1 cellular context compared by ENCODE assay signal in genomic region chr19:8390617-8390981, GRCh38.
TF ChIP-seq lines count a peak whose summit lies in the region.

No MANE protein-coding gene starts in this region.

TF ChIP-seq in GM12878, 131 proteins besides CTCF, POLR2A, EP300 and RAD21:
- TF ChIP-seq, protein P1, sequence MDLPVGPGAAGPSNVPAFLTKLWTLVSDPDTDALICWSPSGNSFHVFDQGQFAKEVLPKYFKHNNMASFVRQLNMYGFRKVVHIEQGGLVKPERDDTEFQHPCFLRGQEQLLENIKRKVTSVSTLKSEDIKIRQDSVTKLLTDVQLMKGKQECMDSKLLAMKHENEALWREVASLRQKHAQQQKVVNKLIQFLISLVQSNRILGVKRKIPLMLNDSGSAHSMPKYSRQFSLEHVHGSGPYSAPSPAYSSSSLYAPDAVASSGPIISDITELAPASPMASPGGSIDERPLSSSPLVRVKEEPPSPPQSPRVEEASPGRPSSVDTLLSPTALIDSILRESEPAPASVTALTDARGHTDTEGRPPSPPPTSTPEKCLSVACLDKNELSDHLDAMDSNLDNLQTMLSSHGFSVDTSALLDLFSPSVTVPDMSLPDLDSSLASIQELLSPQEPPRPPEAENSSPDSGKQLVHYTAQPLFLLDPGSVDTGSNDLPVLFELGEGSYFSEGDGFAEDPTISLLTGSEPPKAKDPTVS (IDR thresholded peaks at IDR 0.05; ENCODE audit: low read depth, low read length) = no peak
- TF ChIP-seq JUND (IDR thresholded peaks at IDR 0.05; ENCODE audit: low read depth, low read length) (no peak), E4F1 (IDR thresholded peaks at IDR 0.05; ENCODE audit: borderline replicate concordance, partially characterized antibody) (no peak), ATF2 (IDR thresholded peaks at IDR 0.05; ENCODE audit: low read length) (no peak), CBX3 (IDR thresholded peaks at IDR 0.05; ENCODE audit: borderline replicate concordance, low read depth) (no peak), YY1 (IDR thresholded peaks at IDR 0.05; ENCODE audit: low read depth, low read length) (0 out of 2 replicates have a peak, but pooled peaks have one; percentile 3), ETV6 (conservative IDR thresholded peaks at IDR 0.05 in 1 of 2, IDR thresholded peaks at IDR 0.05 in 1 of 2; ENCODE audit: borderline replicate concordance in 1 of 2, low read depth in 1 of 2) (no peak), ASH2L (IDR thresholded peaks at IDR 0.05; ENCODE audit: borderline replicate concordance, low read depth) (no peak), STAT3 (IDR thresholded peaks at IDR 0.05; ENCODE audit: low read depth, low read length) (no peak), ZNF384 (IDR thresholded peaks at IDR 0.05; ENCODE audit: borderline replicate concordance, low read depth, low read length) (no peak), RCOR1 (conservative IDR thresholded peaks at IDR 0.05; ENCODE audit: low read depth, low read length) (no peak), ZNF622 (IDR thresholded peaks at IDR 0.05) (no peak), MYB (IDR thresholded peaks at IDR 0.05; ENCODE audit: borderline replicate concordance, low read depth, low read length) (no peak), MXI1 (IDR thresholded peaks at IDR 0.05; ENCODE audit: low read depth, low read length) (no peak), CBX5 (IDR thresholded peaks at IDR 0.05; ENCODE audit: low read depth) (no peak), RBBP5 (conservative IDR thresholded peaks at IDR 0.05) (no peak), RFX5 (IDR thresholded peaks at IDR 0.05; ENCODE audit: low read depth, low read length) (0 out of 2 replicates have a peak, but pooled peaks have one; percentile 25), TARDBP (IDR thresholded peaks at IDR 0.05; ENCODE audit: borderline replicate concordance) (no peak), SP1 (IDR thresholded peaks at IDR 0.05; ENCODE audit: low read depth, low read length) (peak; percentile 74), HDGF (IDR thresholded peaks at IDR 0.05) (peak; percentile 65; the same call in 1 of the 2 replicates), IKZF1 (conservative IDR thresholded peaks at IDR 0.05) (peak; percentile 27; the same call in 1 of the 2 replicates), RB1 (IDR thresholded peaks at IDR 0.05; ENCODE audit: borderline replicate concordance) (no peak), SIN3A (IDR thresholded peaks at IDR 0.05; ENCODE audit: low read depth, low read length) (no peak), HDAC2 (IDR thresholded peaks at IDR 0.05) (no peak), KLF5 (IDR thresholded peaks at IDR 0.05; ENCODE audit: partially characterized antibody) (no peak), PBX3 (IDR thresholded peaks at IDR 0.05; ENCODE audit: insufficient replicate concordance, low read depth, low read length) (peak; percentile 40), RAD51 (IDR thresholded peaks at IDR 0.05) (no peak), PAX8 (IDR thresholded peaks at IDR 0.05) (no peak), FOS (IDR thresholded peaks at IDR 0.05; ENCODE audit: borderline replicate concordance, extremely low read depth, insufficient read length) (no peak), SMAD5 (IDR thresholded peaks at IDR 0.05; ENCODE audit: low read depth) (no peak), CREB1 (IDR thresholded peaks at IDR 0.05; ENCODE audit: low read depth) (0 out of 2 replicates have a peak, but pooled peaks have one; percentile 34)
- TF ChIP-seq, protein P2, sequence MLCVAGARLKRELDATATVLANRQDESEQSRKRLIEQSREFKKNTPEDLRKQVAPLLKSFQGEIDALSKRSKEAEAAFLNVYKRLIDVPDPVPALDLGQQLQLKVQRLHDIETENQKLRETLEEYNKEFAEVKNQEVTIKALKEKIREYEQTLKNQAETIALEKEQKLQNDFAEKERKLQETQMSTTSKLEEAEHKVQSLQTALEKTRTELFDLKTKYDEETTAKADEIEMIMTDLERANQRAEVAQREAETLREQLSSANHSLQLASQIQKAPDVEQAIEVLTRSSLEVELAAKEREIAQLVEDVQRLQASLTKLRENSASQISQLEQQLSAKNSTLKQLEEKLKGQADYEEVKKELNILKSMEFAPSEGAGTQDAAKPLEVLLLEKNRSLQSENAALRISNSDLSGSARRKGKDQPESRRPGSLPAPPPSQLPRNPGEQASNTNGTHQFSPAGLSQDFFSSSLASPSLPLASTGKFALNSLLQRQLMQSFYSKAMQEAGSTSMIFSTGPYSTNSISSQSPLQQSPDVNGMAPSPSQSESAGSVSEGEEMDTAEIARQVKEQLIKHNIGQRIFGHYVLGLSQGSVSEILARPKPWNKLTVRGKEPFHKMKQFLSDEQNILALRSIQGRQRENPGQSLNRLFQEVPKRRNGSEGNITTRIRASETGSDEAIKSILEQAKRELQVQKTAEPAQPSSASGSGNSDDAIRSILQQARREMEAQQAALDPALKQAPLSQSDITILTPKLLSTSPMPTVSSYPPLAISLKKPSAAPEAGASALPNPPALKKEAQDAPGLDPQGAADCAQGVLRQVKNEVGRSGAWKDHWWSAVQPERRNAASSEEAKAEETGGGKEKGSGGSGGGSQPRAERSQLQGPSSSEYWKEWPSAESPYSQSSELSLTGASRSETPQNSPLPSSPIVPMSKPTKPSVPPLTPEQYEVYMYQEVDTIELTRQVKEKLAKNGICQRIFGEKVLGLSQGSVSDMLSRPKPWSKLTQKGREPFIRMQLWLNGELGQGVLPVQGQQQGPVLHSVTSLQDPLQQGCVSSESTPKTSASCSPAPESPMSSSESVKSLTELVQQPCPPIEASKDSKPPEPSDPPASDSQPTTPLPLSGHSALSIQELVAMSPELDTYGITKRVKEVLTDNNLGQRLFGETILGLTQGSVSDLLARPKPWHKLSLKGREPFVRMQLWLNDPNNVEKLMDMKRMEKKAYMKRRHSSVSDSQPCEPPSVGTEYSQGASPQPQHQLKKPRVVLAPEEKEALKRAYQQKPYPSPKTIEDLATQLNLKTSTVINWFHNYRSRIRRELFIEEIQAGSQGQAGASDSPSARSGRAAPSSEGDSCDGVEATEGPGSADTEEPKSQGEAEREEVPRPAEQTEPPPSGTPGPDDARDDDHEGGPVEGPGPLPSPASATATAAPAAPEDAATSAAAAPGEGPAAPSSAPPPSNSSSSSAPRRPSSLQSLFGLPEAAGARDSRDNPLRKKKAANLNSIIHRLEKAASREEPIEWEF (IDR thresholded peaks at IDR 0.05; ENCODE audit: insufficient replicate concordance, low read depth, low read length) = no peak
- TF ChIP-seq, protein P3, sequence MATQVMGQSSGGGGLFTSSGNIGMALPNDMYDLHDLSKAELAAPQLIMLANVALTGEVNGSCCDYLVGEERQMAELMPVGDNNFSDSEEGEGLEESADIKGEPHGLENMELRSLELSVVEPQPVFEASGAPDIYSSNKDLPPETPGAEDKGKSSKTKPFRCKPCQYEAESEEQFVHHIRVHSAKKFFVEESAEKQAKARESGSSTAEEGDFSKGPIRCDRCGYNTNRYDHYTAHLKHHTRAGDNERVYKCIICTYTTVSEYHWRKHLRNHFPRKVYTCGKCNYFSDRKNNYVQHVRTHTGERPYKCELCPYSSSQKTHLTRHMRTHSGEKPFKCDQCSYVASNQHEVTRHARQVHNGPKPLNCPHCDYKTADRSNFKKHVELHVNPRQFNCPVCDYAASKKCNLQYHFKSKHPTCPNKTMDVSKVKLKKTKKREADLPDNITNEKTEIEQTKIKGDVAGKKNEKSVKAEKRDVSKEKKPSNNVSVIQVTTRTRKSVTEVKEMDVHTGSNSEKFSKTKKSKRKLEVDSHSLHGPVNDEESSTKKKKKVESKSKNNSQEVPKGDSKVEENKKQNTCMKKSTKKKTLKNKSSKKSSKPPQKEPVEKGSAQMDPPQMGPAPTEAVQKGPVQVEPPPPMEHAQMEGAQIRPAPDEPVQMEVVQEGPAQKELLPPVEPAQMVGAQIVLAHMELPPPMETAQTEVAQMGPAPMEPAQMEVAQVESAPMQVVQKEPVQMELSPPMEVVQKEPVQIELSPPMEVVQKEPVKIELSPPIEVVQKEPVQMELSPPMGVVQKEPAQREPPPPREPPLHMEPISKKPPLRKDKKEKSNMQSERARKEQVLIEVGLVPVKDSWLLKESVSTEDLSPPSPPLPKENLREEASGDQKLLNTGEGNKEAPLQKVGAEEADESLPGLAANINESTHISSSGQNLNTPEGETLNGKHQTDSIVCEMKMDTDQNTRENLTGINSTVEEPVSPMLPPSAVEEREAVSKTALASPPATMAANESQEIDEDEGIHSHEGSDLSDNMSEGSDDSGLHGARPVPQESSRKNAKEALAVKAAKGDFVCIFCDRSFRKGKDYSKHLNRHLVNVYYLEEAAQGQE (IDR thresholded peaks at IDR 0.05; ENCODE audit: low read depth, low read length) = no peak
- TF ChIP-seq, protein P4, sequence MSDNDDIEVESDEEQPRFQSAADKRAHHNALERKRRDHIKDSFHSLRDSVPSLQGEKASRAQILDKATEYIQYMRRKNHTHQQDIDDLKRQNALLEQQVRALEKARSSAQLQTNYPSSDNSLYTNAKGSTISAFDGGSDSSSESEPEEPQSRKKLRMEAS (IDR thresholded peaks at IDR 0.05; ENCODE audit: low read depth, low read length) = no peak
